Comparison of ENCODE assay signal across 8 cellular contexts in genomic region chr9:83473488-83473971, GRCh38.
DNase-seq lines count a peak whose midpoint lies in the region; ATAC-seq and TF ChIP-seq lines count a peak whose summit lies in the region.

No MANE protein-coding gene starts in this region.

- in situ Hi-C loops in GM13977 (cut with MboI; ENCODE audit: low pct_unique_long_range_greater_than_20kb, low sequenced_read_pairs, unreplicated experiment): no loop called here

- DNase-seq in GM13977 (ENCODE audit: low spot score) (peak; percentile 12), HT1080 (ENCODE audit: low read depth) (peak; percentile 48), glomerular visceral epithelial cell (ENCODE audit: extremely low spot score) (peak; percentile 31), UCSD-AML1 (lab: John Stamatoyannopoulos, UW; ENCODE audit: unreplicated experiment) (no peak), cerebellum (ENCODE audit: low spot score) (no peak), AG08395 (ENCODE audit: low spot score) (no peak)
- DNase-seq in activated effector memory CD4-positive, alpha-beta T cell treated with anti-CD3 and anti-CD28 coated beads, Interleukin-2, amount 50 U/mL, for 16 hours: no peak

- ATAC-seq in GM21528 (IDR thresholded peaks at IDR 0.05; ENCODE audit: low FRiP score, unreplicated experiment): peak; percentile 95

- no peak for TF ChIP-seq CTCF in GM13977 (IDR thresholded peaks at IDR 0.05; ENCODE audit: extremely low read depth, insufficient read depth, missing control alignments)

Comparison
In these comparisons a context has a peak if more than half of its experiments do, and no peak if none do; other contexts are left out.
1. DNase-seq: peak in GM13977 (single experiment), HT1080 (single experiment) and glomerular visceral epithelial cell (single experiment); none in activated effector memory CD4-positive, alpha-beta T cell treated with anti-CD3 and anti-CD28 coated beads, Interleukin-2, amount 50 U/mL, for 16 hours (single experiment), UCSD-AML1 (single experiment), cerebellum (single experiment) and AG08395 (single experiment).